In genomic region chr6:11965499-11965898, GRCh38 we compare ENCODE assay signal across 18 cellular contexts. TPM values are rescaled to one million over a fixed set of nuclear protein-coding genes. Genes with fewer than 3 reads are reported as not detected.
DNase-seq lines count a peak whose midpoint lies in the region; ATAC-seq, FAIRE-seq and TF ChIP-seq lines count a peak whose summit lies in the region.
"Had no signal": no experiment of that assay in that cellular context is flagged by ENCODE, and none has a peak within 500 bp of the region (broad histone marks: within the 10 kb centered on the region; RNA-seq: fewer than 3 reads in every experiment).

No MANE protein-coding gene starts in this region.

- H3K36me3 ChIP-seq in bronchial epithelial cell (ENCODE audit: control insufficient read depth, insufficient read depth, low read length) (no peaks in the 10 kb centered on the region), hepatocyte (replicated peaks; ENCODE audit: insufficient read depth, low read depth) (no peaks in the 10 kb centered on the region), tibial artery (no peaks in the 10 kb centered on the region)

- H4K20me1 ChIP-seq in hepatocyte (ENCODE audit: insufficient read depth, poor library complexity, severe bottlenecking): no peaks in the 10 kb centered on the region

- no peak overlapping the region for H3K4me3 ChIP-seq in bronchial epithelial cell (ENCODE audit: low read depth, low read length)
- H3K4me3 ChIP-seq in hepatocyte: no peak overlapping the region
- no peak overlapping the region for H3K4me3 ChIP-seq in tibial artery
- H3K4me3 ChIP-seq: GM23248 had no signal

- ATAC-seq in HG02870 (IDR thresholded peaks at IDR 0.05; ENCODE audit: unreplicated experiment): no peak

- H2AFZ ChIP-seq in hepatocyte: no peak overlapping the region
- H2AFZ ChIP-seq: GM23248 had no signal

- no peaks in the 10 kb centered on the region for H3K9me2 ChIP-seq in hepatocyte (replicated peaks; ENCODE audit: insufficient read depth)

- H3K9me3 ChIP-seq in hepatocyte (ENCODE audit: low read depth) (no peaks in the 10 kb centered on the region), tibial artery (no peaks in the 10 kb centered on the region)

- no peaks in the 10 kb centered on the region for H3K79me2 ChIP-seq in hepatocyte

- DNase-seq in HTR-8/SVneo (ENCODE audit: insufficient read length, low spot score) (no peak), bronchial epithelial cell (ENCODE audit: low read depth) (no peak), hepatocyte (ENCODE audit: low spot score) (peak; percentile 41), tibial artery (no peak), NOMO-1 treated with DMSO at 0.1 percent for 48 hours (lab: John Stamatoyannopoulos, UW; ENCODE audit: unreplicated experiment) (no peak), NCI-H2227 (lab: John Stamatoyannopoulos, UW; ENCODE audit: unreplicated experiment) (no peak)
- DNase-seq in stimulated activated naive CD4-positive, alpha-beta T cell treated with Interleukin-2 at 50 U/mL for 16 hours (lab: John Stamatoyannopoulos, UW): no peak
- DNase-seq: C1 segment of cervical spinal cord; Calu3; CD4-positive, alpha-beta memory T cell; COR-L47; DMS53; DMS79 treated with DMSO at 0.1 percent for 48 hours; HCEC 1CT had no signal

- intact Hi-C loops in tibial artery (cut with DNase I; ENCODE audit: low total_unique reads): no loop called here

- 72% methylated on average over 2 of the region's 2 CpGs for WGBS in hepatocyte (ENCODE audit: low lambda C conversion rate, missing lambda C conversion rate)

- H3K27me3 ChIP-seq in bronchial epithelial cell (ENCODE audit: control insufficient read depth, insufficient read depth, low read length): no peaks in the 10 kb centered on the region
- no peaks in the 10 kb centered on the region for H3K27me3 ChIP-seq in hepatocyte
- H3K27me3 ChIP-seq in tibial artery: no peaks in the 10 kb centered on the region

- no peak overlapping the region for H3K4me2 ChIP-seq in hepatocyte

- H3K4me1 ChIP-seq in hepatocyte (ENCODE audit: insufficient read depth): no peaks in the 10 kb centered on the region
- H3K4me1 ChIP-seq in tibial artery: peaks cover 0 to 15% (median 6%) of the 10 kb centered on the region in 4 donors

- TF ChIP-seq CTCF in bronchial epithelial cell (IDR thresholded peaks at IDR 0.05; ENCODE audit: insufficient read depth, low read length, severe bottlenecking) (no peak), hepatocyte (IDR thresholded peaks at IDR 0.05; ENCODE audit: poor library complexity) (no peak), tibial artery (IDR thresholded peaks at IDR 0.05) (no peak)

- H3K27ac ChIP-seq in hepatocyte: peak overlapping the region; percentile 51
- peak overlapping the region; percentile 10 to 18 for H3K27ac ChIP-seq in tibial artery
- H3K27ac ChIP-seq: GM23248 had no signal

- FAIRE-seq in HTR-8/SVneo (lab: Jason Lieb, UNC) (peak; percentile 23), bronchial epithelial cell (lab: Jason Lieb, UNC) (peak; percentile 95)
- FAIRE-seq: GM12892, H54 had no signal

RNA-seq across cellular contexts. Expression of gene HIVEP1, which starts 46.6 kb away (rescaled TPM):
- total RNA-seq in bronchial epithelial cell (6.8 and 12.3 TPM in 2 replicates), hepatocyte (31.5 and 33.7 TPM in 2 replicates)
- 8.1 and 8.7 TPM in 2 replicates for polyA plus RNA-seq in hepatocyte
